In the genomic region with DNA sequence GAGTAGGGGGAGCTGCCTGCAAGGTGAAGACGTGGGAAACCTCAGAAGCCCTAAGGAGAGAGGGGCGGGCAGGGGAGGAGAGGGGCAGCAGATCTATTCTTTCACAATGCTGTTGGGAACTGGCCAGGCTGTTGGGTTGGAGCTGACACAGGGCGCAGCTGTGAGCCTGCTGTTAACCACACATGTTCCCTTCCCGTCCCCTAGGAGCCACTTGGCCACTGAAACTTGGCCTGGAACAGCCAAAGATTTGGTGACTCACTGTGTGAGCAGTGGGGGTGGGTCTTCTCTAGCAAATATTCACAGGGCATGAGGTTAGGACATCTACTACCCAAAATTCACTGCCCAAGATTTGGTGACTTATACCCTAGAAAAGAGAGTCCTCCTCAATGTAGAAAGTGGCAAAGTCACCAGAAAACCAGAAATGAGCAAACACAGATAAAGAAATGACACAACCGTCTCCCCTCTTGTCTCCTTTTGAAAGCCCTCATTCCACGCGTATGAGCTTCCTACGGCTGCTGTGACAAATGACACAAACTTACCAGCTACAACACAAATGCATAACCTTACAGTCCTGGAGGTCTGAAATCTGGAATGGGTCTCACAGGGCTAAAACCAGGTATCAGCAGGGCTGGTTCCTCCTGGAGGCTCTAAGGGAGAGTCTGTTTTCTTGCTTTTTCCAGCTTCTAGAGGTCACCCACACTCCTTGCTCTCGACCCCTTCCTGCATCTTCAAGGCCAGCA, we compare ENCODE assay signal across 9 cellular contexts. TPM values are rescaled to one million over a fixed set of nuclear protein-coding genes. Genes with fewer than 3 reads are reported as not detected.
DNase-seq lines count a peak whose midpoint lies in the region; ATAC-seq and TF ChIP-seq lines count a peak whose summit lies in the region.
"Had no signal": no experiment of that assay in that cellular context is flagged by ENCODE, and none has a peak within 500 bp of the region (broad histone marks: within the 10 kb centered on the region; RNA-seq: fewer than 3 reads in every experiment).

No MANE protein-coding gene starts in this region.

- peak overlapping the region; percentile 71 for H3K27ac ChIP-seq in GM23248
- H3K27ac ChIP-seq in PC-3 (ENCODE audit: low read length) = peak overlapping the region; percentile 70
- H3K27ac ChIP-seq in Karpas-422 (ENCODE audit: low read length) = no peak overlapping the region
- H3K27ac ChIP-seq: parathyroid adenoma had no signal

- H3K4me1 ChIP-seq in GM23248 (ENCODE audit: insufficient read depth) (peaks cover 24% of the 10 kb centered on the region), PC-3 (ENCODE audit: insufficient read depth, low read length) (peaks cover 38% of the 10 kb centered on the region), Karpas-422 (ENCODE audit: low read length) (no peaks in the 10 kb centered on the region)

- H3K4me3 ChIP-seq in GM23248 = peak overlapping the region; percentile 52
- H3K4me3 ChIP-seq in PC-3 (ENCODE audit: low read length) = no peak overlapping the region; the same call in 1 of the 2 replicates
- H3K4me3 ChIP-seq in fibroblast of villous mesenchyme (ENCODE audit: low read depth, low read length) = peak overlapping the region; percentile 5
- no peak overlapping the region for H3K4me3 ChIP-seq in Karpas-422 (ENCODE audit: low read length)

- H3F3A ChIP-seq in GM23248 (ENCODE audit: insufficient read depth) (peaks cover 27% of the 10 kb centered on the region), PC-3 (ENCODE audit: low read length, unreplicated experiment) (no peaks in the 10 kb centered on the region)

- H3K4me2 ChIP-seq in GM23248 (ENCODE audit: unreplicated experiment) (peak overlapping the region; percentile 59), PC-3 (ENCODE audit: low read length) (peak overlapping the region; percentile 66), Karpas-422 (ENCODE audit: low read depth, low read length, poor library complexity, severe bottlenecking) (no peak overlapping the region)

- ATAC-seq in PC-3 (peak; percentile 96), sciatic nerve (peak; percentile 90), HG03521 (IDR thresholded peaks at IDR 0.05; ENCODE audit: unreplicated experiment) (no peak), HG03097 (IDR thresholded peaks at IDR 0.05; ENCODE audit: low FRiP score, unreplicated experiment) (no peak)

- H2AFZ ChIP-seq in GM23248 = no peak overlapping the region
- H2AFZ ChIP-seq in PC-3 (ENCODE audit: low read length) = no peak overlapping the region
- no peak overlapping the region for H2AFZ ChIP-seq in Karpas-422 (ENCODE audit: low read length)
- H2AFZ ChIP-seq: parathyroid adenoma had no signal

- in situ Hi-C loops in GM23248 (cut with MboI) = no loop called here

- no TSS peak for BruUV-seq in PC-3 (replicated peaks; lab: Mats Ljungman, UMichigan)

- no peak for TF ChIP-seq CTCF in PC-3 (conservative IDR thresholded peaks at IDR 0.05; ENCODE audit: low read depth, low read length)
- TF ChIP-seq CTCF in fibroblast of villous mesenchyme (IDR thresholded peaks at IDR 0.05; ENCODE audit: insufficient read depth, low read depth, low read length) = no peak

- H3K9me2 ChIP-seq in GM23248 (ENCODE audit: insufficient read depth) (no peaks in the 10 kb centered on the region), PC-3 (replicated peaks; ENCODE audit: low read length) (no peaks in the 10 kb centered on the region), Karpas-422 (replicated peaks; ENCODE audit: insufficient read depth, low read length) (no peaks in the 10 kb centered on the region)

- 14 to 17% methylated on average over 8 to 9 of the region's 9 CpGs for WGBS in GM23248 (ENCODE audit: low coverage in 1 of 2, low lambda C conversion rate in 2 of 2, missing lambda C conversion rate in 2 of 2), 2 experiments

- DNase-seq in GM23248 (peak; percentile 86), PC-3 (peak; percentile 96), fibroblast of villous mesenchyme (ENCODE audit: low read depth) (peak; percentile 90), sciatic nerve (ENCODE audit: low spot score) (peak; percentile 91), Karpas-422 (no peak), NCI-H510A treated with DMSO at 0.1 percent for 48 hours (lab: John Stamatoyannopoulos, UW) (no peak)

- H3K36me3 ChIP-seq in GM23248 (ENCODE audit: low read depth) = no peaks in the 10 kb centered on the region
- no peaks in the 10 kb centered on the region; the same call in 1 of the 2 replicates for H3K36me3 ChIP-seq in PC-3 (ENCODE audit: low read depth, low read length)
- H3K36me3 ChIP-seq in Karpas-422 (ENCODE audit: insufficient read depth, low read length) = no peaks in the 10 kb centered on the region

- peaks cover 78% of the 10 kb centered on the region for H3K79me2 ChIP-seq in GM23248 (ENCODE audit: insufficient read depth)
- peaks cover 84% of the 10 kb centered on the region for H3K79me2 ChIP-seq in PC-3 (ENCODE audit: low read length)
- H3K79me2 ChIP-seq in Karpas-422 (ENCODE audit: low read length) = no peaks in the 10 kb centered on the region

- H3K9ac ChIP-seq in GM23248 = peak overlapping the region; percentile 54
- H3K9ac ChIP-seq in PC-3 (ENCODE audit: low read length) = peak overlapping the region; percentile 15; the same call in 1 of the 2 replicates
- no peak overlapping the region for H3K9ac ChIP-seq in Karpas-422 (ENCODE audit: low read length)
- H3K9ac ChIP-seq: parathyroid adenoma had no signal

- intact Hi-C loops in PC-3 (cut with micrococcal nuclease) = loop anchor here (2.0 kb wide), 1 partner anchor 21 kb away; no protein-coding TSS in a partner anchor
- intact Hi-C loops in sciatic nerve (cut with DNase I) = no loop called here

- H3K9me3 ChIP-seq in GM23248 (ENCODE audit: low read depth) (no peaks in the 10 kb centered on the region), PC-3 (ENCODE audit: low read length) (no peaks in the 10 kb centered on the region), Karpas-422 (ENCODE audit: low read length) (no peaks in the 10 kb centered on the region)

- H3K27me3 ChIP-seq in GM23248 (replicated peaks; ENCODE audit: insufficient read depth) (no peaks in the 10 kb centered on the region), PC-3 (ENCODE audit: low read length) (no peaks in the 10 kb centered on the region), Karpas-422 (ENCODE audit: low read length) (no peaks in the 10 kb centered on the region)

- CTCF ChIA-PET in PC-3 (lab: Charles Lee) = interaction anchor here (0.6 to 1.0 kb wide), 3 partner anchors 23 to 72 kb away, joined by 3 to 5 read pairs (median 3); partner anchors contain the start of gene GAA

- H4K20me1 ChIP-seq in GM23248 (ENCODE audit: insufficient read depth) = no peaks in the 10 kb centered on the region
- H4K20me1 ChIP-seq in PC-3 (ENCODE audit: low read length) = peaks cover 2% of the 10 kb centered on the region; the same call in 1 of the 2 replicates
- no peaks in the 10 kb centered on the region for H4K20me1 ChIP-seq in Karpas-422 (ENCODE audit: insufficient read depth, low read depth, low read length)

- POLR2A ChIA-PET in PC-3 (lab: Charles Lee; ENCODE audit: unreplicated experiment) = interaction anchor here (0.5 kb wide), 1 partner anchor 21 kb away, joined by 4 read pairs; no protein-coding TSS in a partner anchor

RNA-seq across cellular contexts. Expression of gene TBC1D16, which starts 6.3 kb away (rescaled TPM):
- 22.4 and 26.9 TPM in 2 replicates for total RNA-seq in GM23248 (2014; rRNA removed; shearing (Covaris generic))
- 8.1 and 9.2 TPM in 2 replicates for polyA plus RNA-seq in GM23248 (2016; fragmentation: Nextera tagmentation; extraction: Ambion mirVana)
- total RNA-seq in PC-3 (2014; rRNA removed) (23.7 and 24.6 TPM in 2 replicates), fibroblast of villous mesenchyme (32.8 and 44.8 TPM in 2 replicates), sciatic nerve (46.9 TPM)
- 0.22 and 1.9 TPM in 2 replicates for total RNA-seq in Karpas-422 (2014; rRNA removed; shearing (Covaris generic); ENCODE audit: low replicate concordance)

RNA-seq across cellular contexts. Expression of gene CCDC40, which starts 7.0 kb away (rescaled TPM):
- total RNA-seq in GM23248 (2014; rRNA removed; shearing (Covaris generic)) = 2.9 and 3.0 TPM in 2 replicates
- polyA plus RNA-seq in GM23248 (2016; fragmentation: Nextera tagmentation; extraction: Ambion mirVana) = 2.3 and 2.4 TPM in 2 replicates
- 5.3 and 7.5 TPM in 2 replicates for total RNA-seq in PC-3 (2014; rRNA removed)
- 3.2 and 6.9 TPM in 2 replicates for total RNA-seq in fibroblast of villous mesenchyme
- 12.6 TPM for total RNA-seq in sciatic nerve
- total RNA-seq in Karpas-422 (2014; rRNA removed; shearing (Covaris generic); ENCODE audit: low replicate concordance) = not detected in 2 replicates

Comparison
In these comparisons a context has a peak if more than half of its experiments do, and no peak if none do; other contexts are left out.
1. DNase-seq: peak in GM23248 (single experiment), PC-3 (single experiment), fibroblast of villous mesenchyme (single experiment) and sciatic nerve (single experiment); none in Karpas-422 (single experiment) and NCI-H510A treated with DMSO at 0.1 percent for 48 hours (single experiment).
2. H3K4me3 ChIP-seq: peak in GM23248 (single experiment) and fibroblast of villous mesenchyme (single experiment); none in PC-3 (single experiment) and Karpas-422 (single experiment).
3. ATAC-seq: peak in PC-3 (single experiment) and sciatic nerve (single experiment); none in HG03521 (single experiment) and HG03097 (single experiment).